Comparison of ENCODE assay signal across 1 cellular context in the genomic region with DNA sequence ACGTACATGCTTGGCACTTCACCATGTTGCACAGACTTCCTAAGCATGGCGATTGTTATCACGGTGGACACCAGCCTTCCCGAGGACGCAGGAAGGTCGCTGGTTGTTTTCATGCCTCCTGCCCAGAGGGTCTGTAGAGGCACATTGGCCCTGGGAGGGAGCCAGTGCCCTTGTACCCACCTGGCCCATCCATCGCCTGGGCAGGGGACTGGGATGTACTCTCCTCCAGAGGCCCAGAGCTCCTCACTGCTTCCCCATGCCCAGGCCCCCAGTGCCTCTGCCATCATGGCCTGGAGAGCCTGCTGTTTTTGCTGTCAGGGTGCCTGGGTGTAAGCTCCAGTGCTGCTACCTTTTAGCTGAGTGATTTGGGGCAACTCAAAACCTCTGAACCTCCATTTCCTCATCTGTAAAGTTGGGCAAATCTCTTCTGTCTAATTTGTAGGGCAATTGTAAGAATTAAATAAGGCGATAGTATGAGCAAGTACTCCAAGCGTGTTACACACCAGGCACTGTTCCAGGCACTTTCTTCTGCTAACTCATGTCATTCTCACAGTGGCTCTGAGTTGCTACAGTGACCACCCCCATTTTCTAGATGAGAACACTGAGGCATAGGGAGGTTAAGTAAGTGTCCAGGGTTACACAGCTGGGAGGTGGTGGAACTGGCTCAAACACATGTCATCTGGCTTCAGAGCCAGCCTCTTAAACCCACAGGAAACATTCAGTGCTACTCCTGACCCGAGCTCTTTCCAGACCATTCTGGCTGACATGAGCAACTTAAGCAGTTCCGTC.
TF ChIP-seq lines count a peak whose summit lies in the region.

No MANE protein-coding gene starts in this region.

TF ChIP-seq in GM23338, 12 proteins besides CTCF, POLR2A, EP300 and RAD21 (continued from another document):
- TF ChIP-seq, protein P1, sequence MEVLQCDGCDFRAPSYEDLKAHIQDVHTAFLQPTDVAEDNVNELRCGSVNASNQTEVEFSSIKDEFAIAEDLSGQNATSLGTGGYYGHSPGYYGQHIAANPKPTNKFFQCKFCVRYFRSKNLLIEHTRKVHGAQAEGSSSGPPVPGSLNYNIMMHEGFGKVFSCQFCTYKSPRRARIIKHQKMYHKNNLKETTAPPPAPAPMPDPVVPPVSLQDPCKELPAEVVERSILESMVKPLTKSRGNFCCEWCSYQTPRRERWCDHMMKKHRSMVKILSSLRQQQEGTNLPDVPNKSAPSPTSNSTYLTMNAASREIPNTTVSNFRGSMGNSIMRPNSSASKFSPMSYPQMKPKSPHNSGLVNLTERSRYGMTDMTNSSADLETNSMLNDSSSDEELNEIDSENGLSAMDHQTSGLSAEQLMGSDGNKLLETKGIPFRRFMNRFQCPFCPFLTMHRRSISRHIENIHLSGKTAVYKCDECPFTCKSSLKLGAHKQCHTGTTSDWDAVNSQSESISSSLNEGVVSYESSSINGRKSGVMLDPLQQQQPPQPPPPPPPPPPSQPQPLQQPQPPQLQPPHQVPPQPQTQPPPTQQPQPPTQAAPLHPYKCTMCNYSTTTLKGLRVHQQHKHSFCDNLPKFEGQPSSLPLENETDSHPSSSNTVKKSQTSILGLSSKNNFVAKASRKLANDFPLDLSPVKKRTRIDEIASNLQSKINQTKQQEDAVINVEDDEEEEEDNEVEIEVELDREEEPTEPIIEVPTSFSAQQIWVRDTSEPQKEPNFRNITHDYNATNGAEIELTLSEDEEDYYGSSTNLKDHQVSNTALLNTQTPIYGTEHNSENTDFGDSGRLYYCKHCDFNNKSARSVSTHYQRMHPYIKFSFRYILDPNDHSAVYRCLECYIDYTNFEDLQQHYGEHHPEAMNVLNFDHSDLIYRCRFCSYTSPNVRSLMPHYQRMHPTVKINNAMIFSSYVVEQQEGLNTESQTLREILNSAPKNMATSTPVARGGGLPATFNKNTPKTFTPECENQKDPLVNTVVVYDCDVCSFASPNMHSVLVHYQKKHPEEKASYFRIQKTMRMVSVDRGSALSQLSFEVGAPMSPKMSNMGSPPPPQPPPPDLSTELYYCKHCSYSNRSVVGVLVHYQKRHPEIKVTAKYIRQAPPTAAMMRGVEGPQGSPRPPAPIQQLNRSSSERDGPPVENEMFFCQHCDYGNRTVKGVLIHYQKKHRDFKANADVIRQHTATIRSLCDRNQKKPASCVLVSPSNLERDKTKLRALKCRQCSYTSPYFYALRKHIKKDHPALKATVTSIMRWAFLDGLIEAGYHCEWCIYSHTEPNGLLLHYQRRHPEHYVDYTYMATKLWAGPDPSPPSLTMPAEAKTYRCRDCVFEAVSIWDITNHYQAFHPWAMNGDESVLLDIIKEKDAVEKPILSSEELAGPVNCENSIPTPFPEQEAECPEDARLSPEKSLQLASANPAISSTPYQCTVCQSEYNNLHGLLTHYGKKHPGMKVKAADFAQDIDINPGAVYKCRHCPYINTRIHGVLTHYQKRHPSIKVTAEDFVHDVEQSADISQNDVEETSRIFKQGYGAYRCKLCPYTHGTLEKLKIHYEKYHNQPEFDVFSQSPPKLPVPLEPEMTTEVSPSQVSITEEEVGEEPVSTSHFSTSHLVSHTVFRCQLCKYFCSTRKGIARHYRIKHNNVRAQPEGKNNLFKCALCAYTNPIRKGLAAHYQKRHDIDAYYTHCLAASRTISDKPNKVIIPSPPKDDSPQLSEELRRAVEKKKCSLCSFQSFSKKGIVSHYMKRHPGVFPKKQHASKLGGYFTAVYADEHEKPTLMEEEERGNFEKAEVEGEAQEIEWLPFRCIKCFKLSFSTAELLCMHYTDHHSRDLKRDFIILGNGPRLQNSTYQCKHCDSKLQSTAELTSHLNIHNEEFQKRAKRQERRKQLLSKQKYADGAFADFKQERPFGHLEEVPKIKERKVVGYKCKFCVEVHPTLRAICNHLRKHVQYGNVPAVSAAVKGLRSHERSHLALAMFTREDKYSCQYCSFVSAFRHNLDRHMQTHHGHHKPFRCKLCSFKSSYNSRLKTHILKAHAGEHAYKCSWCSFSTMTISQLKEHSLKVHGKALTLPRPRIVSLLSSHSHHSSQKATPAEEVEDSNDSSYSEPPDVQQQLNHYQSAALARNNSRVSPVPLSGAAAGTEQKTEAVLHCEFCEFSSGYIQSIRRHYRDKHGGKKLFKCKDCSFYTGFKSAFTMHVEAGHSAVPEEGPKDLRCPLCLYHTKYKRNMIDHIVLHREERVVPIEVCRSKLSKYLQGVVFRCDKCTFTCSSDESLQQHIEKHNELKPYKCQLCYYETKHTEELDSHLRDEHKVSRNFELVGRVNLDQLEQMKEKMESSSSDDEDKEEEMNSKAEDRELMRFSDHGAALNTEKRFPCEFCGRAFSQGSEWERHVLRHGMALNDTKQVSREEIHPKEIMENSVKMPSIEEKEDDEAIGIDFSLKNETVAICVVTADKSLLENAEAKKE (CRISPR knock-in tag; IDR thresholded peaks at IDR 0.05) = no peak
- TF ChIP-seq CREB1 (CRISPR knock-in tag; IDR thresholded peaks at IDR 0.05; ENCODE audit: low read depth) (no peak), STAT1 (IDR thresholded peaks at IDR 0.05; ENCODE audit: unreplicated experiment) (no peak), EZH2 (IDR thresholded peaks at IDR 0.05; ENCODE audit: low read depth, unreplicated experiment) (no peak), POLR2AphosphoS5 (IDR thresholded peaks at IDR 0.05; ENCODE audit: low read depth) (no peak)
